Comparison of ENCODE assay signal across 9 cellular contexts in genomic region chr9:95875305-95876137, GRCh38. TPM values are rescaled to one million over a fixed set of nuclear protein-coding genes. Genes with fewer than 3 reads are reported as not detected.
DNase-seq lines count a peak whose midpoint lies in the region; ATAC-seq and TF ChIP-seq lines count a peak whose summit lies in the region.
"Had no signal": no experiment of that assay in that cellular context is flagged by ENCODE, and none has a peak within 500 bp of the region (broad histone marks: within the 10 kb centered on the region; RNA-seq: fewer than 3 reads in every experiment).

Gene ERCC6L2, plus strand, starts transcription at chr9:95875691. Its CDS starts 348 bp downstream, at chr9:95876039.

- peak; percentile 99 for DNase-seq in CD1c-positive myeloid dendritic cell (ENCODE audit: extremely low spot score)
- peak; percentile 100 for DNase-seq in NCI-H69 (lab: John Stamatoyannopoulos, UW)
- peak; percentile 98 for DNase-seq in activated CD4-positive, alpha-beta T cell treated with anti-CD3 and anti-CD28 coated beads, Interleukin-2, amount 10 ng/mL, durations not matched to agents 24 days and 14 days
- peak; percentile 95 for DNase-seq in colonic mucosa
- peak; percentile 96 for DNase-seq in left colon
- peak; percentile 92 for DNase-seq in stimulated activated CD4-positive, alpha-beta T cell treated with anti-CD3 and anti-CD28 coated beads, Interleukin-4, amount 100 ng/mL, for 1 hour

- no peak within 1 kb of the TSS for H3K4me3 Mint-ChIP-seq in activated CD4-positive, alpha-beta T cell treated with anti-CD3 and anti-CD28 coated beads, Interleukin-2, amount 10 ng/mL, durations not matched to agents 24 days and 14 days
- H3K4me3 Mint-ChIP-seq: dendritic cell treated with granulocyte-macrophage colony-stimulating factor and Interleukin-4, amounts not matched to agents 40 ng/mL and 50 ng/mL, for 4 days had no signal

- H3K36me3 ChIP-seq in colonic mucosa, result no peaks in the 10 kb centered on the region

- H3K4me3 ChIP-seq in colonic mucosa, result no peak within 1 kb of the TSS

- no peaks in the 10 kb centered on the region for H3K9me3 ChIP-seq in colonic mucosa

- H3K27me3 Mint-ChIP-seq in activated CD4-positive, alpha-beta T cell treated with anti-CD3 and anti-CD28 coated beads, Interleukin-2, amount 10 ng/mL, durations not matched to agents 24 days and 14 days, result no peaks in the 10 kb centered on the region
- H3K27me3 Mint-ChIP-seq: dendritic cell treated with granulocyte-macrophage colony-stimulating factor and Interleukin-4, amounts not matched to agents 40 ng/mL and 50 ng/mL, for 4 days had no signal

- H3K9me3 Mint-ChIP-seq in activated CD4-positive, alpha-beta T cell treated with anti-CD3 and anti-CD28 coated beads, Interleukin-2, amount 10 ng/mL, durations not matched to agents 24 days and 14 days, result peaks cover 9% of the 10 kb centered on the region

- intact Hi-C loops in activated CD4-positive, alpha-beta T cell treated with anti-CD3 and anti-CD28 coated beads, Interleukin-2, amount 10 ng/mL, durations not matched to agents 24 days and 14 days (cut with micrococcal nuclease), result loop anchor here (1.0 to 10.0 kb wide), 8 partner anchors 23 to 559 kb away; partner anchors contain the start of gene FANCC
- intact Hi-C loops in colonic mucosa (cut with DNase I), result loop anchor here (10.0 kb wide), 1 partner anchor 361 kb away; the partner anchor contains the start of gene PTCH1
- intact Hi-C loops in left colon (cut with DNase I, micrococcal nuclease), result loop anchor here in 1 of 2 donors (5.0 kb wide), 1 partner anchor 103 kb away; no protein-coding TSS in a partner anchor

- TF ChIP-seq CTCF in colonic mucosa (IDR thresholded peaks at IDR 0.05), result no peak

- no peaks in the 10 kb centered on the region for H3K27me3 ChIP-seq in colonic mucosa

- peaks cover 5% of the 10 kb centered on the region for H3K4me1 ChIP-seq in colonic mucosa

- H3K27ac ChIP-seq in colonic mucosa, result no peak within 1 kb of the TSS

- peaks cover 49% of the 10 kb centered on the region for H3K36me3 Mint-ChIP-seq in activated CD4-positive, alpha-beta T cell treated with anti-CD3 and anti-CD28 coated beads, Interleukin-2, amount 10 ng/mL, durations not matched to agents 24 days and 14 days (ENCODE audit: low read depth)

- peak within 1 kb of the TSS in 1 of 2 donors; percentile 100 for H3K9ac ChIP-seq in colonic mucosa (ENCODE audit: low read depth in 2 of 2, low read length in 2 of 2)

- ATAC-seq in GM19438 (IDR thresholded peaks at IDR 0.05; ENCODE audit: low read depth, unreplicated experiment), result peak; percentile 76
- ATAC-seq in HG03521 (IDR thresholded peaks at IDR 0.05; ENCODE audit: unreplicated experiment), result peak; percentile 92
- ATAC-seq in left colon, result peak; percentile 92

- peaks cover 37% of the 10 kb centered on the region for H3K4me1 Mint-ChIP-seq in activated CD4-positive, alpha-beta T cell treated with anti-CD3 and anti-CD28 coated beads, Interleukin-2, amount 10 ng/mL, durations not matched to agents 24 days and 14 days

- H3K27ac Mint-ChIP-seq in activated CD4-positive, alpha-beta T cell treated with anti-CD3 and anti-CD28 coated beads, Interleukin-2, amount 10 ng/mL, durations not matched to agents 24 days and 14 days, result no peak within 1 kb of the TSS
- H3K27ac Mint-ChIP-seq: dendritic cell treated with granulocyte-macrophage colony-stimulating factor and Interleukin-4, amounts not matched to agents 40 ng/mL and 50 ng/mL, for 4 days had no signal

RNA-seq across cellular contexts. Expression of gene ERCC6L2, which starts in this region (rescaled TPM):
- 32.1 and 35.7 TPM in 2 replicates for total RNA-seq in activated CD4-positive, alpha-beta T cell treated with anti-CD3 and anti-CD28 coated beads, Interleukin-2, amount 10 ng/mL, durations not matched to agents 24 days and 14 days
- total RNA-seq in colonic mucosa (10 to 100 TPM; 21.5 to 36.4 TPM), left colon (10 to 100 TPM; 39.4 to 43.5 TPM)
